In the genomic region with DNA sequence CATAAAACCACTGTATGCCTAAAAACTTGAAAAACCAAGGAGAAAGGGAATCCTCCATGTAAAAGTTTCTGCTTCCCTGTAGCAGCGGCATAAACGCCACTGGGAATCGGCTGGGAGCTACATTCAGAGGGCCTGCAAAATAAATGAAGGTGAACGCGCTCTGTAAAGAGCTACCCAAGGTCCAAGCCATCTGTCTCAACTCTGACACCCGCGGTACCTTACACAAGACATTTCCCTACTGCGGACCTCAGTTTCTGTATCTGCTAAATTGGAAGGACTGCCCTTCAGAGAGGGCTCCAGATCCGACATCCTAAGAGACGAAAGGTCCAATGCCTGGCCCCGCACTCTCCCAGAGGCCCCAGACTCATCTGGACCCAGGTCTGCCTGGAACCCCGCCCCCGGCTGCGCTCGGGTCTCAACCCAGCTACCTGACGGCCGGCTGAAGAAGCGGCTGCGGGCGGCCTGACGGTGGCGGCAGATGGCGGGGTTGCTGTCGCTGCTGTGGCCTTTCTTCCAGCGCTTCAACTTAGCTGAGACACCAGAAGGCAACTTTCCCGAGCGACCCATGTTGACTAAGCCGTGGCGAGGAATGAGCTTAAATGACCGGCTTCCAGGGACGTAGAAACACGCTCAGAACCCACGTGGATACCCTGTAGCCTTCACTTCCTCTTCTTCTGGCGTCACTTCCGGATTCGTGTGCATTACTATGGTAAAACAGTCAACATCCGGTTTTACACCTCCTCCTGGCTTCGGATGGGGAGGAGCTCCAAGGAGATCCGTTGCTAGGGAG, we compare ENCODE assay signal across 1 cellular context.
A peak's percentile ranks its signal among the peaks of the same experiment; 100 is the strongest.
TF ChIP-seq lines count a peak whose summit lies in the region.

A gene with protein sequence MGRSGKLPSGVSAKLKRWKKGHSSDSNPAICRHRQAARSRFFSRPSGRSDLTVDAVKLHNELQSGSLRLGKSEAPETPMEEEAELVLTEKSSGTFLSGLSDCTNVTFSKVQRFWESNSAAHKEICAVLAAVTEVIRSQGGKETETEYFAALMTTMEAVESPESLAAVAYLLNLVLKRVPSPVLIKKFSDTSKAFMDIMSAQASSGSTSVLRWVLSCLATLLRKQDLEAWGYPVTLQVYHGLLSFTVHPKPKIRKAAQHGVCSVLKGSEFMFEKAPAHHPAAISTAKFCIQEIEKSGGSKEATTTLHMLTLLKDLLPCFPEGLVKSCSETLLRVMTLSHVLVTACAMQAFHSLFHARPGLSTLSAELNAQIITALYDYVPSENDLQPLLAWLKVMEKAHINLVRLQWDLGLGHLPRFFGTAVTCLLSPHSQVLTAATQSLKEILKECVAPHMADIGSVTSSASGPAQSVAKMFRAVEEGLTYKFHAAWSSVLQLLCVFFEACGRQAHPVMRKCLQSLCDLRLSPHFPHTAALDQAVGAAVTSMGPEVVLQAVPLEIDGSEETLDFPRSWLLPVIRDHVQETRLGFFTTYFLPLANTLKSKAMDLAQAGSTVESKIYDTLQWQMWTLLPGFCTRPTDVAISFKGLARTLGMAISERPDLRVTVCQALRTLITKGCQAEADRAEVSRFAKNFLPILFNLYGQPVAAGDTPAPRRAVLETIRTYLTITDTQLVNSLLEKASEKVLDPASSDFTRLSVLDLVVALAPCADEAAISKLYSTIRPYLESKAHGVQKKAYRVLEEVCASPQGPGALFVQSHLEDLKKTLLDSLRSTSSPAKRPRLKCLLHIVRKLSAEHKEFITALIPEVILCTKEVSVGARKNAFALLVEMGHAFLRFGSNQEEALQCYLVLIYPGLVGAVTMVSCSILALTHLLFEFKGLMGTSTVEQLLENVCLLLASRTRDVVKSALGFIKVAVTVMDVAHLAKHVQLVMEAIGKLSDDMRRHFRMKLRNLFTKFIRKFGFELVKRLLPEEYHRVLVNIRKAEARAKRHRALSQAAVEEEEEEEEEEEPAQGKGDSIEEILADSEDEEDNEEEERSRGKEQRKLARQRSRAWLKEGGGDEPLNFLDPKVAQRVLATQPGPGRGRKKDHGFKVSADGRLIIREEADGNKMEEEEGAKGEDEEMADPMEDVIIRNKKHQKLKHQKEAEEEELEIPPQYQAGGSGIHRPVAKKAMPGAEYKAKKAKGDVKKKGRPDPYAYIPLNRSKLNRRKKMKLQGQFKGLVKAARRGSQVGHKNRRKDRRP (N-terminal part only) (minus strand): TSS at position 676 of the 790 bp plus-strand sequence. CDS start 109 bp downstream, at position 567.

TF ChIP-seq in K562, 482 proteins besides CTCF, POLR2A, EP300 and RAD21 (continued from another document and continues in another):
- TF ChIP-seq, protein P1, sequence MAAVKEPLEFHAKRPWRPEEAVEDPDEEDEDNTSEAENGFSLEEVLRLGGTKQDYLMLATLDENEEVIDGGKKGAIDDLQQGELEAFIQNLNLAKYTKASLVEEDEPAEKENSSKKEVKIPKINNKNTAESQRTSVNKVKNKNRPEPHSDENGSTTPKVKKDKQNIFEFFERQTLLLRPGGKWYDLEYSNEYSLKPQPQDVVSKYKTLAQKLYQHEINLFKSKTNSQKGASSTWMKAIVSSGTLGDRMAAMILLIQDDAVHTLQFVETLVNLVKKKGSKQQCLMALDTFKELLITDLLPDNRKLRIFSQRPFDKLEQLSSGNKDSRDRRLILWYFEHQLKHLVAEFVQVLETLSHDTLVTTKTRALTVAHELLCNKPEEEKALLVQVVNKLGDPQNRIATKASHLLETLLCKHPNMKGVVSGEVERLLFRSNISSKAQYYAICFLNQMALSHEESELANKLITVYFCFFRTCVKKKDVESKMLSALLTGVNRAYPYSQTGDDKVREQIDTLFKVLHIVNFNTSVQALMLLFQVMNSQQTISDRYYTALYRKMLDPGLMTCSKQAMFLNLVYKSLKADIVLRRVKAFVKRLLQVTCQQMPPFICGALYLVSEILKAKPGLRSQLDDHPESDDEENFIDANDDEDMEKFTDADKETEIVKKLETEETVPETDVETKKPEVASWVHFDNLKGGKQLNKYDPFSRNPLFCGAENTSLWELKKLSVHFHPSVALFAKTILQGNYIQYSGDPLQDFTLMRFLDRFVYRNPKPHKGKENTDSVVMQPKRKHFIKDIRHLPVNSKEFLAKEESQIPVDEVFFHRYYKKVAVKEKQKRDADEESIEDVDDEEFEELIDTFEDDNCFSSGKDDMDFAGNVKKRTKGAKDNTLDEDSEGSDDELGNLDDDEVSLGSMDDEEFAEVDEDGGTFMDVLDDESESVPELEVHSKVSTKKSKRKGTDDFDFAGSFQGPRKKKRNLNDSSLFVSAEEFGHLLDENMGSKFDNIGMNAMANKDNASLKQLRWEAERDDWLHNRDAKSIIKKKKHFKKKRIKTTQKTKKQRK (IDR thresholded peaks at IDR 0.05; ENCODE audit: borderline replicate concordance, low read depth, low read length), result no peak
- no peak for TF ChIP-seq GABPB2 (CRISPR knock-in tag; conservative IDR thresholded peaks at IDR 0.05)
- no peak for TF ChIP-seq KLF10 (CRISPR knock-in tag; IDR thresholded peaks at IDR 0.05)
- TF ChIP-seq, protein P2, sequence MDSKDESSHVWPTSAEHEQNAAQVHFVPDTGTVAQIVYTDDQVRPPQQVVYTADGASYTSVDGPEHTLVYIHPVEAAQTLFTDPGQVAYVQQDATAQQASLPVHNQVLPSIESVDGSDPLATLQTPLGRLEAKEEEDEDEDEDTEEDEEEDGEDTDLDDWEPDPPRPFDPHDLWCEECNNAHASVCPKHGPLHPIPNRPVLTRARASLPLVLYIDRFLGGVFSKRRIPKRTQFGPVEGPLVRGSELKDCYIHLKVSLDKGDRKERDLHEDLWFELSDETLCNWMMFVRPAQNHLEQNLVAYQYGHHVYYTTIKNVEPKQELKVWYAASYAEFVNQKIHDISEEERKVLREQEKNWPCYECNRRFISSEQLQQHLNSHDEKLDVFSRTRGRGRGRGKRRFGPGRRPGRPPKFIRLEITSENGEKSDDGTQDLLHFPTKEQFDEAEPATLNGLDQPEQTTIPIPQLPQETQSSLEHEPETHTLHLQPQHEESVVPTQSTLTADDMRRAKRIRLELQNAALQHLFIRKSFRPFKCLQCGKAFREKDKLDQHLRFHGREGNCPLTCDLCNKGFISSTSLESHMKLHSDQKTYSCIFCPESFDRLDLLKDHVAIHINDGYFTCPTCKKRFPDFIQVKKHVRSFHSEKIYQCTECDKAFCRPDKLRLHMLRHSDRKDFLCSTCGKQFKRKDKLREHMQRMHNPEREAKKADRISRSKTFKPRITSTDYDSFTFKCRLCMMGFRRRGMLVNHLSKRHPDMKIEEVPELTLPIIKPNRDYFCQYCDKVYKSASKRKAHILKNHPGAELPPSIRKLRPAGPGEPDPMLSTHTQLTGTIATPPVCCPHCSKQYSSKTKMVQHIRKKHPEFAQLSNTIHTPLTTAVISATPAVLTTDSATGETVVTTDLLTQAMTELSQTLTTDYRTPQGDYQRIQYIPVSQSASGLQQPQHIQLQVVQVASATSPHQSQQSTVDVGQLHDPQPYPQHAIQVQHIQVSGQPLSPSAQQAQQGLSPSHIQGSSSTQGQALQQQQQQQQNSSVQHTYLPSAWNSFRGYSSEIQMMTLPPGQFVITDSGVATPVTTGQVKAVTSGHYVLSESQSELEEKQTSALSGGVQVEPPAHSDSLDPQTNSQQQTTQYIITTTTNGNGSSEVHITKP (IDR thresholded peaks at IDR 0.05; ENCODE audit: partially characterized antibody), result peak; percentile 20
- TF ChIP-seq, protein P3, sequence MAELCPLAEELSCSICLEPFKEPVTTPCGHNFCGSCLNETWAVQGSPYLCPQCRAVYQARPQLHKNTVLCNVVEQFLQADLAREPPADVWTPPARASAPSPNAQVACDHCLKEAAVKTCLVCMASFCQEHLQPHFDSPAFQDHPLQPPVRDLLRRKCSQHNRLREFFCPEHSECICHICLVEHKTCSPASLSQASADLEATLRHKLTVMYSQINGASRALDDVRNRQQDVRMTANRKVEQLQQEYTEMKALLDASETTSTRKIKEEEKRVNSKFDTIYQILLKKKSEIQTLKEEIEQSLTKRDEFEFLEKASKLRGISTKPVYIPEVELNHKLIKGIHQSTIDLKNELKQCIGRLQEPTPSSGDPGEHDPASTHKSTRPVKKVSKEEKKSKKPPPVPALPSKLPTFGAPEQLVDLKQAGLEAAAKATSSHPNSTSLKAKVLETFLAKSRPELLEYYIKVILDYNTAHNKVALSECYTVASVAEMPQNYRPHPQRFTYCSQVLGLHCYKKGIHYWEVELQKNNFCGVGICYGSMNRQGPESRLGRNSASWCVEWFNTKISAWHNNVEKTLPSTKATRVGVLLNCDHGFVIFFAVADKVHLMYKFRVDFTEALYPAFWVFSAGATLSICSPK (IDR thresholded peaks at IDR 0.05; ENCODE audit: borderline replicate concordance), result no peak
- TF ChIP-seq FOS (IDR thresholded peaks at IDR 0.05; ENCODE audit: extremely low read depth, insufficient read length), result no peak
- no peak for TF ChIP-seq ZNF561 (CRISPR knock-in tag; conservative IDR thresholded peaks at IDR 0.05)
- TF ChIP-seq ZC3H8 (IDR thresholded peaks at IDR 0.05), result no peak
- TF ChIP-seq SRSF3 (IDR thresholded peaks at IDR 0.05; ENCODE audit: insufficient read depth, low read length), result no peak
- TF ChIP-seq, protein P4, sequence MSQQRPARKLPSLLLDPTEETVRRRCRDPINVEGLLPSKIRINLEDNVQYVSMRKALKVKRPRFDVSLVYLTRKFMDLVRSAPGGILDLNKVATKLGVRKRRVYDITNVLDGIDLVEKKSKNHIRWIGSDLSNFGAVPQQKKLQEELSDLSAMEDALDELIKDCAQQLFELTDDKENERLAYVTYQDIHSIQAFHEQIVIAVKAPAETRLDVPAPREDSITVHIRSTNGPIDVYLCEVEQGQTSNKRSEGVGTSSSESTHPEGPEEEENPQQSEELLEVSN (IDR thresholded peaks at IDR 0.05; ENCODE audit: borderline replicate concordance in 1 of 2, extremely low read depth in 1 of 2, insufficient read depth in 1 of 2, insufficient read length in 1 of 2, low read depth in 1 of 2, low read length in 1 of 2, poor library complexity in 1 of 2, severe bottlenecking in 1 of 2), result peak in 1 of 2 experiments; percentile 7
- TF ChIP-seq TEAD2 (tag; IDR thresholded peaks at IDR 0.05), result no peak
- TF ChIP-seq ZZZ3 (IDR thresholded peaks at IDR 0.05), result no peak
- TF ChIP-seq, protein P5, sequence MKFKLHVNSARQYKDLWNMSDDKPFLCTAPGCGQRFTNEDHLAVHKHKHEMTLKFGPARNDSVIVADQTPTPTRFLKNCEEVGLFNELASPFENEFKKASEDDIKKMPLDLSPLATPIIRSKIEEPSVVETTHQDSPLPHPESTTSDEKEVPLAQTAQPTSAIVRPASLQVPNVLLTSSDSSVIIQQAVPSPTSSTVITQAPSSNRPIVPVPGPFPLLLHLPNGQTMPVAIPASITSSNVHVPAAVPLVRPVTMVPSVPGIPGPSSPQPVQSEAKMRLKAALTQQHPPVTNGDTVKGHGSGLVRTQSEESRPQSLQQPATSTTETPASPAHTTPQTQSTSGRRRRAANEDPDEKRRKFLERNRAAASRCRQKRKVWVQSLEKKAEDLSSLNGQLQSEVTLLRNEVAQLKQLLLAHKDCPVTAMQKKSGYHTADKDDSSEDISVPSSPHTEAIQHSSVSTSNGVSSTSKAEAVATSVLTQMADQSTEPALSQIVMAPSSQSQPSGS (CRISPR knock-in tag; IDR thresholded peaks at IDR 0.05), result no peak
- TF ChIP-seq ARHGAP35 (IDR thresholded peaks at IDR 0.05; ENCODE audit: partially characterized antibody), result no peak
- TF ChIP-seq HNRNPLL (IDR thresholded peaks at IDR 0.05; ENCODE audit: low read depth, low read length, poor library complexity, severe bottlenecking), result no peak
- TF ChIP-seq, protein P6, sequence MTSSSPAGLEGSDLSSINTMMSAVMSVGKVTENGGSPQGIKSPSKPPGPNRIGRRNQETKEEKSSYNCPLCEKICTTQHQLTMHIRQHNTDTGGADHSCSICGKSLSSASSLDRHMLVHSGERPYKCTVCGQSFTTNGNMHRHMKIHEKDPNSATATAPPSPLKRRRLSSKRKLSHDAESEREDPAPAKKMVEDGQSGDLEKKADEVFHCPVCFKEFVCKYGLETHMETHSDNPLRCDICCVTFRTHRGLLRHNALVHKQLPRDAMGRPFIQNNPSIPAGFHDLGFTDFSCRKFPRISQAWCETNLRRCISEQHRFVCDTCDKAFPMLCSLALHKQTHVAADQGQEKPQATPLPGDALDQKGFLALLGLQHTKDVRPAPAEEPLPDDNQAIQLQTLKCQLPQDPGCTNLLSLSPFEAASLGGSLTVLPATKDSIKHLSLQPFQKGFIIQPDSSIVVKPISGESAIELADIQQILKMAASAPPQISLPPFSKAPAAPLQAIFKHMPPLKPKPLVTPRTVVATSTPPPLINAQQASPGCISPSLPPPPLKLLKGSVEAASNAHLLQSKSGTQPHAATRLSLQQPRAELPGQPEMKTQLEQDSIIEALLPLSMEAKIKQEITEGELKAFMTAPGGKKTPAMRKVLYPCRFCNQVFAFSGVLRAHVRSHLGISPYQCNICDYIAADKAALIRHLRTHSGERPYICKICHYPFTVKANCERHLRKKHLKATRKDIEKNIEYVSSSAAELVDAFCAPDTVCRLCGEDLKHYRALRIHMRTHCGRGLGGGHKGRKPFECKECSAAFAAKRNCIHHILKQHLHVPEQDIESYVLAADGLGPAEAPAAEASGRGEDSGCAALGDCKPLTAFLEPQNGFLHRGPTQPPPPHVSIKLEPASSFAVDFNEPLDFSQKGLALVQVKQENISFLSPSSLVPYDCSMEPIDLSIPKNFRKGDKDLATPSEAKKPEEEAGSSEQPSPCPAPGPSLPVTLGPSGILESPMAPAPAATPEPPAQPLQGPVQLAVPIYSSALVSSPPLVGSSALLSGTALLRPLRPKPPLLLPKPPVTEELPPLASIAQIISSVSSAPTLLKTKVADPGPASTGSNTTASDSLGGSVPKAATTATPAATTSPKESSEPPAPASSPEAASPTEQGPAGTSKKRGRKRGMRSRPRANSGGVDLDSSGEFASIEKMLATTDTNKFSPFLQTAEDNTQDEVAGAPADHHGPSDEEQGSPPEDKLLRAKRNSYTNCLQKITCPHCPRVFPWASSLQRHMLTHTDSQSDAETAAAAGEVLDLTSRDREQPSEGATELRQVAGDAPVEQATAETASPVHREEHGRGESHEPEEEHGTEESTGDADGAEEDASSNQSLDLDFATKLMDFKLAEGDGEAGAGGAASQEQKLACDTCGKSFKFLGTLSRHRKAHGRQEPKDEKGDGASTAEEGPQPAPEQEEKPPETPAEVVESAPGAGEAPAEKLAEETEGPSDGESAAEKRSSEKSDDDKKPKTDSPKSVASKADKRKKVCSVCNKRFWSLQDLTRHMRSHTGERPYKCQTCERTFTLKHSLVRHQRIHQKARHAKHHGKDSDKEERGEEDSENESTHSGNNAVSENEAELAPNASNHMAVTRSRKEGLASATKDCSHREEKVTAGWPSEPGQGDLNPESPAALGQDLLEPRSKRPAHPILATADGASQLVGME (CRISPR knock-in tag; IDR thresholded peaks at IDR 0.05), result no peak
- no peak for TF ChIP-seq ZNF445 (CRISPR knock-in tag; IDR thresholded peaks at IDR 0.05; ENCODE audit: low read depth)
- TF ChIP-seq ZNF507 (tag; conservative IDR thresholded peaks at IDR 0.05), result no peak
- no peak for TF ChIP-seq BHLHE40 (IDR thresholded peaks at IDR 0.05; ENCODE audit: low read length)
- TF ChIP-seq XRCC5 (IDR thresholded peaks at IDR 0.05; ENCODE audit: low read depth, low read length), result no peak
- TF ChIP-seq, protein P7, sequence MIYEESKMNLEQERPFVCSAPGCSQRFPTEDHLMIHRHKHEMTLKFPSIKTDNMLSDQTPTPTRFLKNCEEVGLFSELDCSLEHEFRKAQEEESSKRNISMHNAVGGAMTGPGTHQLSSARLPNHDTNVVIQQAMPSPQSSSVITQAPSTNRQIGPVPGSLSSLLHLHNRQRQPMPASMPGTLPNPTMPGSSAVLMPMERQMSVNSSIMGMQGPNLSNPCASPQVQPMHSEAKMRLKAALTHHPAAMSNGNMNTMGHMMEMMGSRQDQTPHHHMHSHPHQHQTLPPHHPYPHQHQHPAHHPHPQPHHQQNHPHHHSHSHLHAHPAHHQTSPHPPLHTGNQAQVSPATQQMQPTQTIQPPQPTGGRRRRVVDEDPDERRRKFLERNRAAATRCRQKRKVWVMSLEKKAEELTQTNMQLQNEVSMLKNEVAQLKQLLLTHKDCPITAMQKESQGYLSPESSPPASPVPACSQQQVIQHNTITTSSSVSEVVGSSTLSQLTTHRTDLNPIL (CRISPR knock-in tag; IDR thresholded peaks at IDR 0.05), result no peak
- peak; percentile 61; the same call in 1 of the 2 replicates for TF ChIP-seq NR2C1 (IDR thresholded peaks at IDR 0.05)
- no peak for TF ChIP-seq NR2C1 (tag; IDR thresholded peaks at IDR 0.05)
- TF ChIP-seq NR2F6 (CRISPR knock-in tag; IDR thresholded peaks at IDR 0.05), result no peak
- TF ChIP-seq BCL6 (CRISPR knock-in tag; IDR thresholded peaks at IDR 0.05), result no peak
